Comparison of ENCODE assay signal across 20 cellular contexts in the genomic region with DNA sequence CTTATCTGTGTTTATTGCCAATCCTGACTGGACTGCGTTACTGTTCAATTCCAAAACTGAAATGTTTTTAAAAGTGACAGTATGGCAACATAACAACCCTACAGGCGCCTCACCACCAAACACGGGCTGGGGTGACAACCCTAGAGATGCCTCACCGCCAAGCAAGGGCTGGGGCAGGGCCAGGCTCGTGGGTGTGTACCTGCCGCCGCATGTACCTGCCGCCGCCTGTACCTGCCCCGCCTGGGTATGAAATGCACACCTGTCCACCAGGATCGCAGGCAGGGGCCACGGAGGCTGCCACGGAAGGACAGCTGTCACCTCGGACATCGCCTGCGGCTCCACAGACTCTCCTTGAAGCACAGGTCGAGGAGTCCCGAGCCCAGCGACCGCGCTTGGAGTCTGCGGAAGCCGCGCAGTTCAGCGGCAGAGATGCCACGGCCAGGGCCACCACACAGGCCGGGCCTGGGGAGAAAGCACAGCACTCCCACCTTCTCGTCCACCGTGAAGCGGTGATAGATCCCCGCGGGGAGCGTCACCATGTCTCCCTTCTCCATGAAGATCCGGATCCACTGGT.
"Had no signal": no experiment of that assay in that cellular context is flagged by ENCODE, and none has a peak within 500 bp of the region (broad histone marks: within the 10 kb centered on the region; RNA-seq: fewer than 3 reads in every experiment).

No MANE protein-coding gene starts in this region.

- H3K4me1 ChIP-seq: lower lobe of right lung, tibial artery had no signal

- H3K27me3 Mint-ChIP-seq: activated naive CD4-positive, alpha-beta T cell treated with anti-CD3 and anti-CD28 coated beads, Interleukin-2, amount 10 ng/mL, durations not matched to agents 7 days and 5 days; naive B cell; T-cell had no signal

- H3K27ac ChIP-seq: lower lobe of right lung, tibial artery, VCaP had no signal

- H3K4me1 Mint-ChIP-seq: activated naive CD4-positive, alpha-beta T cell treated with anti-CD3 and anti-CD28 coated beads, Interleukin-2, amount 10 ng/mL, durations not matched to agents 7 days and 5 days; naive B cell had no signal

- DNase-seq: activated CD4-positive, CD25-positive, alpha-beta regulatory T cell treated with anti-CD3 and anti-CD28 coated beads, Interleukin-2, amount 50 U/mL, for 72 hours; activated effector memory CD4-positive, alpha-beta T cell treated with anti-CD3 and anti-CD28 coated beads, Interleukin-2, amount 50 U/mL, for 16 hours; activated naive CD4-positive, alpha-beta T cell treated with anti-CD3 and anti-CD28 coated beads, Interleukin-2, amount 10 ng/mL, durations not matched to agents 7 days and 5 days; activated T-cell treated with anti-CD3 and anti-CD28 coated beads, Interleukin-2, amount 50 U/mL, for 72 hours; amygdala; effector CD4-positive, alpha-beta T cell; foreskin fibroblast; hippocampal formation; left cardiac atrium; lower lobe of right lung; mesendoderm; naive B cell; occipital lobe; stimulated activated CD4-positive, alpha-beta T cell treated with anti-CD3 and anti-CD28 coated beads, Interleukin-4, amount 100 ng/mL, for 24 hours; stimulated activated naive CD8-positive, alpha-beta T cell treated with anti-CD3 and anti-CD28 coated beads, Interleukin-15, Interleukin-2, amounts not matched to agents 100 U/mL and 50 U/mL, for 24 hours; substantia nigra; T-cell; tibial artery had no signal

- H3K4me3 ChIP-seq: lower lobe of right lung, tibial artery had no signal

- H3K9me3 Mint-ChIP-seq: activated naive CD4-positive, alpha-beta T cell treated with anti-CD3 and anti-CD28 coated beads, Interleukin-2, amount 10 ng/mL, durations not matched to agents 7 days and 5 days; activated T-cell treated with anti-CD3 and anti-CD28 coated beads, Interleukin-2, amount 50 U/mL, for 72 hours; T-cell; T-helper 2 cell treated with Interferon-gamma antibody and Interleukin-4, amounts not matched to agents 5 μg/mL and 100 μg/mL, for 36 hours had no signal

- ATAC-seq: activated T-cell treated with anti-CD3 and anti-CD28 coated beads, Interleukin-2, amount 50 U/mL, for 72 hours; left cardiac atrium; stimulated activated naive CD8-positive, alpha-beta T cell treated with anti-CD3 and anti-CD28 coated beads, Interleukin-15, Interleukin-2, amounts not matched to agents 100 U/mL and 50 U/mL, for 24 hours; T-cell had no signal

- H3K27me3 ChIP-seq: tibial artery had no signal

- H3K9me3 ChIP-seq: lower lobe of right lung, tibial artery had no signal

- H3K4me3 Mint-ChIP-seq: activated naive CD4-positive, alpha-beta T cell treated with anti-CD3 and anti-CD28 coated beads, Interleukin-2, amount 10 ng/mL, durations not matched to agents 7 days and 5 days; activated T-cell treated with anti-CD3 and anti-CD28 coated beads, Interleukin-2, amount 50 U/mL, for 72 hours; naive B cell; T-cell; T-helper 2 cell treated with Interferon-gamma antibody and Interleukin-4, amounts not matched to agents 5 μg/mL and 100 μg/mL, for 36 hours had no signal

- H3K27ac Mint-ChIP-seq: activated naive CD4-positive, alpha-beta T cell treated with anti-CD3 and anti-CD28 coated beads, Interleukin-2, amount 10 ng/mL, durations not matched to agents 7 days and 5 days; activated T-cell treated with anti-CD3 and anti-CD28 coated beads, Interleukin-2, amount 50 U/mL, for 72 hours; naive B cell; T-cell; T-helper 2 cell treated with Interferon-gamma antibody and Interleukin-4, amounts not matched to agents 5 μg/mL and 100 μg/mL, for 36 hours had no signal
